In genomic region chr7:124059375-124059774, GRCh38 we compare ENCODE assay signal across 16 cellular contexts. TPM values are rescaled to one million over a fixed set of nuclear protein-coding genes. Genes with fewer than 3 reads are reported as not detected.
DNase-seq lines count a peak whose midpoint lies in the region; ATAC-seq and TF ChIP-seq lines count a peak whose summit lies in the region.
"Had no signal": no experiment of that assay in that cellular context is flagged by ENCODE, and none has a peak within 500 bp of the region (broad histone marks: within the 10 kb centered on the region; RNA-seq: fewer than 3 reads in every experiment).

No MANE protein-coding gene starts in this region.

- DNase-seq in GM13977 (ENCODE audit: low spot score) (peak; percentile 34), NCI-H69 (lab: John Stamatoyannopoulos, UW) (no peak), left ventricle myocardium inferior (no peak), adrenal gland (no peak)
- no peak for DNase-seq in activated CD4-positive, alpha-beta memory T cell treated with anti-CD3 and anti-CD28 coated beads for 36 hours
- DNase-seq: NCI-H524 treated with DMSO at 0.1 percent for 48 hours; posterior cingulate gyrus; stimulated activated CD4-positive, alpha-beta T cell treated with anti-CD3 and anti-CD28 coated beads, Interleukin-4, amount 100 ng/mL, for 4 hours had no signal

- in situ Hi-C loops in GM13977 (cut with MboI; ENCODE audit: low pct_unique_long_range_greater_than_20kb, low sequenced_read_pairs, unreplicated experiment): no loop called here

- CTCF ChIA-PET in activated CD4-positive, alpha-beta memory T cell treated with anti-CD3 and anti-CD28 coated beads for 36 hours (lab: Charles Lee): interaction anchor here (1.0 kb wide), 1 partner anchor 11 kb away, joined by 3 read pairs; no protein-coding TSS in a partner anchor

- TF ChIP-seq CTCF in GM13977 (IDR thresholded peaks at IDR 0.05; ENCODE audit: extremely low read depth, insufficient read depth, missing control alignments) (no peak), left ventricle myocardium inferior (IDR thresholded peaks at IDR 0.05; ENCODE audit: borderline replicate concordance) (no peak), adrenal gland (IDR thresholded peaks at IDR 0.05) (no peak)

- H3K4me1 ChIP-seq in left ventricle myocardium inferior: no peaks in the 10 kb centered on the region
- H3K4me1 ChIP-seq in adrenal gland (replicated peaks in 1 of 2): no peaks in the 10 kb centered on the region
- H3K4me1 ChIP-seq: suprapubic skin had no signal

- H3K27ac Mint-ChIP-seq in activated CD4-positive, alpha-beta memory T cell treated with anti-CD3 and anti-CD28 coated beads for 36 hours: no peak overlapping the region

- H3K27me3 Mint-ChIP-seq in activated CD4-positive, alpha-beta memory T cell treated with anti-CD3 and anti-CD28 coated beads for 36 hours: no peaks in the 10 kb centered on the region

- WGBS in adrenal gland, 4 donors: 73 to 79% (median 73%) methylated on average over 4 of the region's 4 CpGs

- intact Hi-C loops in activated CD4-positive, alpha-beta memory T cell treated with anti-CD3 and anti-CD28 coated beads for 36 hours (cut with micrococcal nuclease): no loop called here
- intact Hi-C loops in left ventricle myocardium inferior (cut with micrococcal nuclease) (no loop called here), adrenal gland (cut with DNase I) (no loop called here)

- H3K27ac ChIP-seq in left ventricle myocardium inferior (replicated peaks) (no peak overlapping the region), adrenal gland (no peak overlapping the region)
- H3K27ac ChIP-seq: suprapubic skin had no signal

- H3K4me3 ChIP-seq in left ventricle myocardium inferior: no peak overlapping the region
- H3K4me3 ChIP-seq in adrenal gland: no peak overlapping the region
- H3K4me3 ChIP-seq: lung, suprapubic skin had no signal

- no peaks in the 10 kb centered on the region for H3K4me1 Mint-ChIP-seq in activated CD4-positive, alpha-beta memory T cell treated with anti-CD3 and anti-CD28 coated beads for 36 hours (ENCODE audit: low read depth)

- no peaks in the 10 kb centered on the region for H3K27me3 ChIP-seq in left ventricle myocardium inferior (ENCODE audit: low read depth)
- no peaks in the 10 kb centered on the region for H3K27me3 ChIP-seq in adrenal gland
- H3K27me3 ChIP-seq: suprapubic skin had no signal

- ATAC-seq in GM19452 (IDR thresholded peaks at IDR 0.05; ENCODE audit: unreplicated experiment) (peak; percentile 98), HG02852 (IDR thresholded peaks at IDR 0.05; ENCODE audit: unreplicated experiment) (peak; percentile 100), HG03469 (IDR thresholded peaks at IDR 0.05; ENCODE audit: unreplicated experiment) (peak; percentile 99)
- ATAC-seq: HCT116 had no signal

- POLR2A ChIA-PET in activated CD4-positive, alpha-beta memory T cell treated with anti-CD3 and anti-CD28 coated beads for 36 hours (lab: Charles Lee): no interaction called here

- H3K36me3 ChIP-seq in left ventricle myocardium inferior (no peaks in the 10 kb centered on the region), adrenal gland (replicated peaks in 1 of 2) (no peaks in the 10 kb centered on the region)
- H3K36me3 ChIP-seq: suprapubic skin had no signal

- no peak overlapping the region for H3K4me3 Mint-ChIP-seq in activated CD4-positive, alpha-beta memory T cell treated with anti-CD3 and anti-CD28 coated beads for 36 hours

- no peaks in the 10 kb centered on the region for H3K9me3 Mint-ChIP-seq in activated CD4-positive, alpha-beta memory T cell treated with anti-CD3 and anti-CD28 coated beads for 36 hours

- H3K9me3 ChIP-seq in left ventricle myocardium inferior (replicated peaks) (no peaks in the 10 kb centered on the region), adrenal gland (replicated peaks in 1 of 3) (no peaks in the 10 kb centered on the region)
- H3K9me3 ChIP-seq: suprapubic skin had no signal

- no peaks in the 10 kb centered on the region for H3K36me3 Mint-ChIP-seq in activated CD4-positive, alpha-beta memory T cell treated with anti-CD3 and anti-CD28 coated beads for 36 hours

- TF ChIP-seq POLR2A in adrenal gland (IDR thresholded peaks at IDR 0.05): no peak

RNA-seq across cellular contexts. Expression of gene TMEM229A, which starts 26.5 kb away (rescaled TPM):
- not detected for total RNA-seq in activated CD4-positive, alpha-beta memory T cell treated with anti-CD3 and anti-CD28 coated beads for 36 hours
- total RNA-seq in left ventricle myocardium inferior: not detected
- 1 to 10 TPM in 6 of 8 donors, under 1 TPM in 2; 0.32 to 7.2 (median 1.7) TPM for total RNA-seq in adrenal gland
- 1 to 10 TPM in 2 of 3 donors, under 1 TPM in 1; 0.34 to 2.4 (median 1.4) TPM for polyA plus RNA-seq in adrenal gland
- total RNA-seq: Daoy, suprapubic skin had no signal
- polyA plus RNA-seq: AG04450, lung had no signal
